ENCODE assay signal across 8 cellular contexts in the genomic region with DNA sequence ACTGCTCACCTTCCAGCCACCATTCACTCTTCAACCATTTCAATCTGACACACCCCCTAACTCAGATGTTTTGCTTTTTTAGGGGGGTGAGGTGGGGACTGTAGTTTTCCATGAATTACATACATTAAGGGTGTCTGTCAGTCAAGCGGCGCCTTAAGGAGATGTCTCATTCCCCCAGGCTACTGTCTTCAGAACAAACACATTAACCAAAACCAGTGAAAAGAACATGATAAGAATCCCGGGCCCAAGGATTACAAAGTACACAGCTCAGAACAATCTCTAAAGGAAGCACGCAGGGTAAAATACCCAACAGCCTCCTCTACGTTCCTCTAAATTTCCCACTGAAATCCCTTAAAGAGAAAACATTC.
DNase-seq lines count a peak whose midpoint lies in the region; ATAC-seq, FAIRE-seq and TF ChIP-seq lines count a peak whose summit lies in the region.

No MANE protein-coding gene starts in this region.

- peaks cover 49% of the 10 kb centered on the region for H3K4me1 Mint-ChIP-seq in activated naive CD4-positive, alpha-beta T cell treated with anti-CD3 and anti-CD28 coated beads, Interleukin-2, amount 10 ng/mL, durations not matched to agents 7 days and 5 days

- ATAC-seq in HG02938 (IDR thresholded peaks at IDR 0.05; ENCODE audit: unreplicated experiment) = no peak

- no peak for FAIRE-seq in kidney (lab: Jason Lieb, UNC)

- peak overlapping the region; percentile 94 to 97 for H3K27ac ChIP-seq in kidney (ENCODE audit: low read depth in 2 of 2, low read length in 2 of 2)
- peak overlapping the region; percentile 95 to 99 (median 97) for H3K27ac ChIP-seq in stomach

- H3K4me3 ChIP-seq in adipocyte (ENCODE audit: low read length) = peak overlapping the region; percentile 96
- H3K4me3 ChIP-seq in kidney (ENCODE audit: low read length in 2 of 2) = peak overlapping the region; percentile 68 to 91
- peak overlapping the region; percentile 49 to 64 (median 57) for H3K4me3 ChIP-seq in stomach

- H3K27me3 ChIP-seq in adipocyte (replicated peaks; ENCODE audit: control insufficient read depth, insufficient read depth, low read length) = no peaks in the 10 kb centered on the region
- H3K27me3 ChIP-seq in stomach = no peaks in the 10 kb centered on the region

- no peaks in the 10 kb centered on the region for H3K9me3 ChIP-seq in adipocyte (ENCODE audit: control insufficient read depth, low read length)
- no peaks in the 10 kb centered on the region for H3K9me3 ChIP-seq in kidney (ENCODE audit: control insufficient read depth in 1 of 2, low read length in 2 of 2)
- no peaks in the 10 kb centered on the region for H3K9me3 ChIP-seq in stomach

- no peaks in the 10 kb centered on the region for H3K27me3 Mint-ChIP-seq in activated naive CD4-positive, alpha-beta T cell treated with anti-CD3 and anti-CD28 coated beads, Interleukin-2, amount 10 ng/mL, durations not matched to agents 7 days and 5 days

- H3K4me1 ChIP-seq in adipocyte (ENCODE audit: control insufficient read depth, insufficient read depth, low read length) (peaks cover 34% of the 10 kb centered on the region), kidney (ENCODE audit: control insufficient read depth in 1 of 2, insufficient read depth in 1 of 2, low read depth in 1 of 2, low read length in 2 of 2) (peaks cover 0 to 4% of the 10 kb centered on the region in 2 donors), stomach (peaks cover 0 to 40% (median 30%) of the 10 kb centered on the region in 4 donors)

- H3K4me3 Mint-ChIP-seq in activated naive CD4-positive, alpha-beta T cell treated with anti-CD3 and anti-CD28 coated beads, Interleukin-2, amount 10 ng/mL, durations not matched to agents 7 days and 5 days = peak overlapping the region; percentile 87

- intact Hi-C loops in kidney (cut with DNase I) = no loop called here
- intact Hi-C loops in stomach (cut with DNase I; ENCODE audit: low total_unique reads) = no loop called here

- H3K9ac ChIP-seq in adipocyte (ENCODE audit: low read length) = peak overlapping the region; percentile 98
- H3K9ac ChIP-seq in kidney (ENCODE audit: low read length in 2 of 2) = peak overlapping the region; percentile 92 to 96

- H3K27ac Mint-ChIP-seq in activated naive CD4-positive, alpha-beta T cell treated with anti-CD3 and anti-CD28 coated beads, Interleukin-2, amount 10 ng/mL, durations not matched to agents 7 days and 5 days = peak overlapping the region; percentile 89

- DNase-seq in activated naive CD4-positive, alpha-beta T cell treated with anti-CD3 and anti-CD28 coated beads, Interleukin-2, amount 10 ng/mL, durations not matched to agents 7 days and 5 days = no peak
- DNase-seq in activated naive CD4-positive, alpha-beta T cell (lab: John Stamatoyannopoulos, UW) = no peak
- DNase-seq in adipocyte (ENCODE audit: low read depth) = no peak
- no peak for DNase-seq in kidney
- DNase-seq in stomach = no peak
- no peak for DNase-seq in NCI-H128 (lab: John Stamatoyannopoulos, UW; ENCODE audit: unreplicated experiment)
- no peak for DNase-seq in NOMO-1 treated with DMSO at 0.1 percent for 48 hours (lab: John Stamatoyannopoulos, UW; ENCODE audit: unreplicated experiment)

- no peaks in the 10 kb centered on the region for H3K36me3 ChIP-seq in adipocyte (ENCODE audit: control insufficient read depth, insufficient read depth, low read length, severe bottlenecking)
- no peaks in the 10 kb centered on the region for H3K36me3 ChIP-seq in kidney (ENCODE audit: control insufficient read depth in 1 of 2, insufficient read depth in 2 of 2, low read length in 2 of 2)
- H3K36me3 ChIP-seq in stomach = no peaks in the 10 kb centered on the region

- 4 to 12% (median 6%) methylated on average over 5 of the region's 5 CpGs for WGBS in stomach, 5 donors

- H3K36me3 Mint-ChIP-seq in activated naive CD4-positive, alpha-beta T cell treated with anti-CD3 and anti-CD28 coated beads, Interleukin-2, amount 10 ng/mL, durations not matched to agents 7 days and 5 days = peaks cover 4% of the 10 kb centered on the region

- no peak for TF ChIP-seq EP300 in stomach (IDR thresholded peaks at IDR 0.05)

- TF ChIP-seq CTCF in kidney (IDR thresholded peaks at IDR 0.05; ENCODE audit: borderline replicate concordance, extremely low read depth, insufficient read depth) = no peak
- no peak for TF ChIP-seq CTCF in stomach (IDR thresholded peaks at IDR 0.05)

- CTCF ChIA-PET in activated naive CD4-positive, alpha-beta T cell treated with anti-CD3 and anti-CD28 coated beads, Interleukin-2, amount 10 ng/mL, durations not matched to agents 7 days and 5 days (lab: Charles Lee) = interaction anchor here (0.7 to 4.5 kb wide), 4 partner anchors 30 to 272 kb away, joined by 3 to 49 read pairs (median 14); no protein-coding TSS in a partner anchor

- TF ChIP-seq POLR2A in stomach (IDR thresholded peaks at IDR 0.05) = no peak

- H3K9me3 Mint-ChIP-seq in activated naive CD4-positive, alpha-beta T cell treated with anti-CD3 and anti-CD28 coated beads, Interleukin-2, amount 10 ng/mL, durations not matched to agents 7 days and 5 days = no peaks in the 10 kb centered on the region
